Comparison of ENCODE assay signal across 16 cellular contexts in genomic region chrX:9207142-9207541, GRCh38.
A peak's percentile ranks its signal among the peaks of the same experiment; 100 is the strongest.
DNase-seq lines count a peak whose midpoint lies in the region; ATAC-seq and TF ChIP-seq lines count a peak whose summit lies in the region.
"Had no signal": no experiment of that assay in that cellular context is flagged by ENCODE, and none has a peak within 500 bp of the region (broad histone marks: within the 10 kb centered on the region; RNA-seq: fewer than 3 reads in every experiment).

No MANE protein-coding gene starts in this region.

- no peaks in the 10 kb centered on the region for H3K27me3 Mint-ChIP-seq in natural killer cell (ENCODE audit: low read depth in 2 of 2)
- H3K27me3 Mint-ChIP-seq in activated CD8-positive, alpha-beta T cell treated with anti-CD3 and anti-CD28 coated beads for 36 hours, result no peaks in the 10 kb centered on the region
- H3K27me3 Mint-ChIP-seq: activated naive CD8-positive, alpha-beta T cell treated with anti-CD3 and anti-CD28 coated beads, Interleukin-2, amount 50 U/mL, for 24 hours had no signal

- no peak overlapping the region for H3K4me3 ChIP-seq in Karpas-422 (ENCODE audit: low read length)
- H3K4me3 ChIP-seq: BLaER1 had no signal

- H3K79me2 ChIP-seq in Karpas-422 (ENCODE audit: low read length), result no peaks in the 10 kb centered on the region

- no peaks in the 10 kb centered on the region for H3K36me3 ChIP-seq in Karpas-422 (ENCODE audit: insufficient read depth, low read length)
- H3K36me3 ChIP-seq: BLaER1 had no signal

- peak overlapping the region; percentile 82 for H3K4me3 Mint-ChIP-seq in natural killer cell
- no peak overlapping the region for H3K4me3 Mint-ChIP-seq in activated CD8-positive, alpha-beta T cell treated with anti-CD3 and anti-CD28 coated beads for 36 hours
- H3K4me3 Mint-ChIP-seq: activated CD4-positive, alpha-beta memory T cell treated with anti-CD3 and anti-CD28 coated beads for 36 hours; activated naive CD8-positive, alpha-beta T cell treated with anti-CD3 and anti-CD28 coated beads, Interleukin-2, amount 50 U/mL, for 24 hours had no signal

- intact Hi-C loops in natural killer cell (cut with micrococcal nuclease), result loop anchor here (2.0 to 10.0 kb wide), 2 partner anchors 40 to 148 kb away; no protein-coding TSS in a partner anchor
- intact Hi-C loops in activated CD8-positive, alpha-beta T cell treated with anti-CD3 and anti-CD28 coated beads for 36 hours (cut with micrococcal nuclease), result no loop called here

- no peaks in the 10 kb centered on the region for H3K36me3 Mint-ChIP-seq in natural killer cell
- no peaks in the 10 kb centered on the region for H3K36me3 Mint-ChIP-seq in activated CD8-positive, alpha-beta T cell treated with anti-CD3 and anti-CD28 coated beads for 36 hours (ENCODE audit: low read depth)
- H3K36me3 Mint-ChIP-seq: activated CD4-positive, alpha-beta memory T cell treated with anti-CD3 and anti-CD28 coated beads for 36 hours had no signal

- H2AFZ ChIP-seq in Karpas-422 (ENCODE audit: low read length), result no peak overlapping the region

- no peaks in the 10 kb centered on the region for H3K9me2 ChIP-seq in Karpas-422 (replicated peaks; ENCODE audit: insufficient read depth, low read length)

- no peak for TF ChIP-seq CTCF in natural killer cell (IDR thresholded peaks at IDR 0.05)
- TF ChIP-seq CTCF in activated CD8-positive, alpha-beta T cell treated with anti-CD3 and anti-CD28 coated beads for 36 hours (IDR thresholded peaks at IDR 0.05), result no peak

- no peaks in the 10 kb centered on the region for H3K9me3 Mint-ChIP-seq in natural killer cell
- no peaks in the 10 kb centered on the region for H3K9me3 Mint-ChIP-seq in activated CD8-positive, alpha-beta T cell treated with anti-CD3 and anti-CD28 coated beads for 36 hours
- H3K9me3 Mint-ChIP-seq: activated CD4-positive, alpha-beta memory T cell treated with anti-CD3 and anti-CD28 coated beads for 36 hours; activated naive CD8-positive, alpha-beta T cell treated with anti-CD3 and anti-CD28 coated beads, Interleukin-2, amount 50 U/mL, for 24 hours; activated T-cell treated with anti-CD3 and anti-CD28 coated beads, Interleukin-2, amount 50 U/mL, for 72 hours had no signal

- POLR2A ChIA-PET in activated CD8-positive, alpha-beta T cell treated with anti-CD3 and anti-CD28 coated beads for 36 hours (lab: Charles Lee), result no interaction called here

- no peak overlapping the region for H3K9ac ChIP-seq in Karpas-422 (ENCODE audit: low read length)
- H3K9ac ChIP-seq: BLaER1 had no signal

- no peaks in the 10 kb centered on the region for H3K4me1 ChIP-seq in Karpas-422 (ENCODE audit: low read length)
- H3K4me1 ChIP-seq: BLaER1 had no signal

- no peak overlapping the region for H3K27ac ChIP-seq in Karpas-422 (ENCODE audit: low read length)
- H3K27ac ChIP-seq: BLaER1 had no signal

- no peaks in the 10 kb centered on the region for H3K9me3 ChIP-seq in Karpas-422 (ENCODE audit: low read length)
- H3K9me3 ChIP-seq: BLaER1 had no signal

- peak overlapping the region in 1 of 2 donors; percentile 89 for H3K27ac Mint-ChIP-seq in natural killer cell
- H3K27ac Mint-ChIP-seq in activated CD8-positive, alpha-beta T cell treated with anti-CD3 and anti-CD28 coated beads for 36 hours, result no peak overlapping the region
- H3K27ac Mint-ChIP-seq: activated CD4-positive, alpha-beta memory T cell treated with anti-CD3 and anti-CD28 coated beads for 36 hours; activated naive CD8-positive, alpha-beta T cell treated with anti-CD3 and anti-CD28 coated beads, Interleukin-2, amount 50 U/mL, for 24 hours; activated T-cell treated with anti-CD3 and anti-CD28 coated beads, Interleukin-2, amount 50 U/mL, for 72 hours had no signal

- H4K20me1 ChIP-seq in Karpas-422 (ENCODE audit: insufficient read depth, low read depth, low read length), result no peaks in the 10 kb centered on the region
- H4K20me1 ChIP-seq: BLaER1 had no signal

- CTCF ChIA-PET in activated CD8-positive, alpha-beta T cell treated with anti-CD3 and anti-CD28 coated beads for 36 hours (lab: Charles Lee), result no interaction called here

- ATAC-seq in natural killer cell (no peak), GM18867 (IDR thresholded peaks at IDR 0.05; ENCODE audit: unreplicated experiment) (no peak), GM21423 (IDR thresholded peaks at IDR 0.05; ENCODE audit: unreplicated experiment) (no peak)
- no peak for ATAC-seq in activated CD8-positive, alpha-beta T cell treated with anti-CD3 and anti-CD28 coated beads for 36 hours
- ATAC-seq: activated naive CD8-positive, alpha-beta T cell treated with anti-CD3 and anti-CD28 coated beads, Interleukin-2, amount 50 U/mL, for 24 hours; activated T-cell treated with anti-CD3 and anti-CD28 coated beads, Interleukin-2, amount 50 U/mL, for 72 hours had no signal

- peaks cover 29 to 41% of the 10 kb centered on the region in 2 donors for H3K4me1 Mint-ChIP-seq in natural killer cell
- peaks cover 13% of the 10 kb centered on the region for H3K4me1 Mint-ChIP-seq in activated CD8-positive, alpha-beta T cell treated with anti-CD3 and anti-CD28 coated beads for 36 hours (ENCODE audit: low read depth)

- no peaks in the 10 kb centered on the region for H3K27me3 ChIP-seq in Karpas-422 (ENCODE audit: low read length)
- H3K27me3 ChIP-seq: BLaER1 had no signal

- H3K4me2 ChIP-seq in Karpas-422 (ENCODE audit: low read depth, low read length, poor library complexity, severe bottlenecking), result no peak overlapping the region
- H3K4me2 ChIP-seq: BLaER1 had no signal

- DNase-seq in Daoy (ENCODE audit: low read depth), result peak; percentile 4
- DNase-seq in RPMI7951 (ENCODE audit: low read depth), result peak; percentile 23
- peak; percentile 23 for DNase-seq in fibroblast of peridontal ligament (ENCODE audit: extremely low read depth)
- DNase-seq in natural killer cell, result no peak
- DNase-seq in Karpas-422, result no peak
- DNase-seq in activated CD8-positive, alpha-beta T cell treated with anti-CD3 and anti-CD28 coated beads for 36 hours, result no peak
- DNase-seq: activated CD4-positive, alpha-beta memory T cell treated with anti-CD3 and anti-CD28 coated beads for 36 hours; activated naive CD8-positive, alpha-beta T cell treated with anti-CD3 and anti-CD28 coated beads, Interleukin-2, amount 50 U/mL, for 24 hours; activated T-cell treated with anti-CD3 and anti-CD28 coated beads, Interleukin-2, amount 50 U/mL, for 72 hours; glutamatergic neuron; NCI-H1436 treated with DMSO at 0.1 percent for 48 hours; NCI-H226; retina had no signal

Comparison
In these comparisons a context has a peak if more than half of its experiments do, and no peak if none do; other contexts are left out.
1. DNase-seq: peak in Daoy (single experiment), RPMI7951 (single experiment) and fibroblast of peridontal ligament (single experiment); none in natural killer cell (single experiment), Karpas-422 (single experiment) and activated CD8-positive, alpha-beta T cell treated with anti-CD3 and anti-CD28 coated beads for 36 hours (single experiment).